In genomic region chr1:1346501-1346890, GRCh38 we compare ENCODE assay signal across 19 cellular contexts. TPM values are rescaled to one million over a fixed set of nuclear protein-coding genes. Genes with fewer than 3 reads are reported as not detected.
DNase-seq lines count a peak whose midpoint lies in the region; ATAC-seq and TF ChIP-seq lines count a peak whose summit lies in the region.
"Had no signal": no experiment of that assay in that cellular context is flagged by ENCODE, and none has a peak within 500 bp of the region (broad histone marks: within the 10 kb centered on the region; RNA-seq: fewer than 3 reads in every experiment).

No MANE protein-coding gene starts in this region.

- intact Hi-C loops in activated CD4-positive, alpha-beta T cell treated with anti-CD3 and anti-CD28 coated beads, Interleukin-2, amount 10 ng/mL, durations not matched to agents 24 days and 14 days (cut with micrococcal nuclease), result no loop called here
- intact Hi-C loops in CD14-positive monocyte (cut with micrococcal nuclease), result no loop called here

- H3K4me3 ChIP-seq in coronary artery, result peak overlapping the region; percentile 24

- TF ChIP-seq CTCF in HFFc6 (IDR thresholded peaks at IDR 0.05), result no peak
- no peak for TF ChIP-seq CTCF in coronary artery (IDR thresholded peaks at IDR 0.05)
- TF ChIP-seq CTCF in progenitor cell of endocrine pancreas (IDR thresholded peaks at IDR 0.05; ENCODE audit: unreplicated experiment), result no peak
- no peak for TF ChIP-seq CTCF in CD14-positive monocyte (IDR thresholded peaks at IDR 0.05)

- peak overlapping the region in 1 of 2 donors; percentile 21 for H3K27ac ChIP-seq in coronary artery

- no peaks in the 10 kb centered on the region for H3K36me3 Mint-ChIP-seq in activated CD4-positive, alpha-beta T cell treated with anti-CD3 and anti-CD28 coated beads, Interleukin-2, amount 10 ng/mL, durations not matched to agents 24 days and 14 days (ENCODE audit: low read depth)
- H3K36me3 Mint-ChIP-seq in HFFc6 (ENCODE audit: low read depth), result no peaks in the 10 kb centered on the region
- no peaks in the 10 kb centered on the region for H3K36me3 Mint-ChIP-seq in progenitor cell of endocrine pancreas (ENCODE audit: insufficient read depth)
- peaks cover 0 to 4% of the 10 kb centered on the region in 2 donors for H3K36me3 Mint-ChIP-seq in CD14-positive monocyte
- H3K36me3 Mint-ChIP-seq: activated naive CD8-positive, alpha-beta T cell treated with anti-CD3 and anti-CD28 coated beads for 36 hours; naive B cell had no signal

- no peak for DNase-seq in activated CD4-positive, alpha-beta T cell treated with anti-CD3 and anti-CD28 coated beads, Interleukin-2, amount 10 ng/mL, durations not matched to agents 24 days and 14 days
- no peak for DNase-seq in activated CD4-positive, alpha-beta T cell treated with anti-CD3 and anti-CD28 coated beads for 48 hours
- no peak for DNase-seq in HFFc6
- no peak for DNase-seq in coronary artery (ENCODE audit: low spot score)
- DNase-seq in progenitor cell of endocrine pancreas (ENCODE audit: low spot score, unreplicated experiment), result no peak
- no peak for DNase-seq in glomerular visceral epithelial cell (ENCODE audit: extremely low spot score)
- DNase-seq in CD14-positive monocyte (ENCODE audit: low spot score), result no peak
- DNase-seq: activated CD4-positive, alpha-beta T cell treated with anti-CD3 and anti-CD28 coated beads for 36 hours; activated naive CD8-positive, alpha-beta T cell treated with anti-CD3 and anti-CD28 coated beads for 36 hours; cortex of kidney; DMS79; foreskin fibroblast; H9; naive B cell; NCI-H1417 treated with DMSO at 0.1 percent for 48 hours; NCI-H748 treated with DMSO at 0.1 percent for 48 hours; small intestine; upper lobe of right lung had no signal

- H3K27ac Mint-ChIP-seq in activated CD4-positive, alpha-beta T cell treated with anti-CD3 and anti-CD28 coated beads, Interleukin-2, amount 10 ng/mL, durations not matched to agents 24 days and 14 days, result peak overlapping the region; percentile 26
- H3K27ac Mint-ChIP-seq in HFFc6 (peak overlapping the region; percentile 89), progenitor cell of endocrine pancreas (no peak overlapping the region), CD14-positive monocyte (peak overlapping the region in 1 of 7 donors; percentile 27)
- H3K27ac Mint-ChIP-seq: activated CD4-positive, alpha-beta T cell treated with anti-CD3 and anti-CD28 coated beads for 36 hours; activated naive CD8-positive, alpha-beta T cell treated with anti-CD3 and anti-CD28 coated beads for 36 hours; H9 had no signal

- H3K9me3 Mint-ChIP-seq in activated CD4-positive, alpha-beta T cell treated with anti-CD3 and anti-CD28 coated beads, Interleukin-2, amount 10 ng/mL, durations not matched to agents 24 days and 14 days, result no peaks in the 10 kb centered on the region
- no peaks in the 10 kb centered on the region for H3K9me3 Mint-ChIP-seq in HFFc6
- no peaks in the 10 kb centered on the region for H3K9me3 Mint-ChIP-seq in progenitor cell of endocrine pancreas (ENCODE audit: low read depth)
- H3K9me3 Mint-ChIP-seq in CD14-positive monocyte, result no peaks in the 10 kb centered on the region
- H3K9me3 Mint-ChIP-seq: activated naive CD8-positive, alpha-beta T cell treated with anti-CD3 and anti-CD28 coated beads for 36 hours; H9; naive B cell had no signal

- H3K27me3 Mint-ChIP-seq in activated CD4-positive, alpha-beta T cell treated with anti-CD3 and anti-CD28 coated beads, Interleukin-2, amount 10 ng/mL, durations not matched to agents 24 days and 14 days, result no peaks in the 10 kb centered on the region
- H3K27me3 Mint-ChIP-seq in HFFc6 (ENCODE audit: insufficient read depth) (peaks cover 5% of the 10 kb centered on the region), progenitor cell of endocrine pancreas (no peaks in the 10 kb centered on the region), CD14-positive monocyte (ENCODE audit: low read depth in 3 of 3) (peaks cover under 1 to 14% (median 5%) of the 10 kb centered on the region in 3 donors)
- H3K27me3 Mint-ChIP-seq: activated CD4-positive, alpha-beta T cell treated with anti-CD3 and anti-CD28 coated beads for 36 hours; activated naive CD8-positive, alpha-beta T cell treated with anti-CD3 and anti-CD28 coated beads for 36 hours; naive B cell had no signal

- peak overlapping the region; percentile 81 for H3K4me3 Mint-ChIP-seq in activated CD4-positive, alpha-beta T cell treated with anti-CD3 and anti-CD28 coated beads, Interleukin-2, amount 10 ng/mL, durations not matched to agents 24 days and 14 days
- H3K4me3 Mint-ChIP-seq in HFFc6 (peak overlapping the region; percentile 91), progenitor cell of endocrine pancreas (ENCODE audit: low read depth) (peak overlapping the region; percentile 75), CD14-positive monocyte (no peak overlapping the region)

- peaks cover 12% of the 10 kb centered on the region for H3K4me1 Mint-ChIP-seq in activated CD4-positive, alpha-beta T cell treated with anti-CD3 and anti-CD28 coated beads, Interleukin-2, amount 10 ng/mL, durations not matched to agents 24 days and 14 days
- H3K4me1 Mint-ChIP-seq in HFFc6 (ENCODE audit: low read depth) (peaks cover 29% of the 10 kb centered on the region), progenitor cell of endocrine pancreas (ENCODE audit: low read depth) (peaks cover 9% of the 10 kb centered on the region), CD14-positive monocyte (peaks cover 16% of the 10 kb centered on the region)

- ATAC-seq in HG03039 (IDR thresholded peaks at IDR 0.05; ENCODE audit: unreplicated experiment), result no peak
- ATAC-seq: activated CD4-positive, alpha-beta T cell treated with anti-CD3 and anti-CD28 coated beads for 36 hours; upper lobe of right lung had no signal

RNA-seq across cellular contexts. Expression of gene DVL1, which starts 2.7 kb away (rescaled TPM):
- 63.2 and 65.9 TPM in 2 replicates for total RNA-seq in activated CD4-positive, alpha-beta T cell treated with anti-CD3 and anti-CD28 coated beads, Interleukin-2, amount 10 ng/mL, durations not matched to agents 24 days and 14 days
- total RNA-seq in HFFc6 (2021; fragmentation: NEBNext Ultra II Directional; extraction: Animal tissue kit (Norgen Biotek cat#: 25700)), result 10 to 100 TPM; 73.8 to 96.6 (median 74.5) TPM
- 60.1 and 63.1 TPM in 2 replicates for total RNA-seq in progenitor cell of endocrine pancreas
- polyA plus RNA-seq in CD14-positive monocyte, result under 1 TPM; 0.41 to 0.55 TPM

RNA-seq across cellular contexts. Expression of gene MXRA8, which starts 11.9 kb away (rescaled TPM):
- total RNA-seq in activated CD4-positive, alpha-beta T cell treated with anti-CD3 and anti-CD28 coated beads, Interleukin-2, amount 10 ng/mL, durations not matched to agents 24 days and 14 days, result 0.24 and 0.75 TPM in 2 replicates
- 100 to 1,000 TPM; 438 to 570 (median 524) TPM for total RNA-seq in HFFc6 (2021; fragmentation: NEBNext Ultra II Directional; extraction: Animal tissue kit (Norgen Biotek cat#: 25700))
- 24.3 and 25.0 TPM in 2 replicates for total RNA-seq in progenitor cell of endocrine pancreas
- polyA plus RNA-seq in CD14-positive monocyte, result not detected

RNA-seq across cellular contexts. Expression of gene TAS1R3, which starts 15.4 kb away (rescaled TPM):
- total RNA-seq in activated CD4-positive, alpha-beta T cell treated with anti-CD3 and anti-CD28 coated beads, Interleukin-2, amount 10 ng/mL, durations not matched to agents 24 days and 14 days, result 0.28 and 0.38 TPM in 2 replicates
- total RNA-seq in HFFc6 (2021; fragmentation: NEBNext Ultra II Directional; extraction: Animal tissue kit (Norgen Biotek cat#: 25700)), result under 1 TPM; 0.07 to 0.20 (median 0.13) TPM
- total RNA-seq in progenitor cell of endocrine pancreas, result 1.1 and 1.2 TPM in 2 replicates
- polyA plus RNA-seq in CD14-positive monocyte, result not detected

RNA-seq across cellular contexts. Expression of gene CPTP, which starts 21.9 kb away (rescaled TPM):
- 11.5 and 12.3 TPM in 2 replicates for total RNA-seq in activated CD4-positive, alpha-beta T cell treated with anti-CD3 and anti-CD28 coated beads, Interleukin-2, amount 10 ng/mL, durations not matched to agents 24 days and 14 days
- 10 to 100 TPM; 24.6 to 31.5 (median 26.6) TPM for total RNA-seq in HFFc6 (2021; fragmentation: NEBNext Ultra II Directional; extraction: Animal tissue kit (Norgen Biotek cat#: 25700))
- 16.8 and 17.5 TPM in 2 replicates for total RNA-seq in progenitor cell of endocrine pancreas
- 1 to 10 TPM; 7.4 to 7.7 TPM for polyA plus RNA-seq in CD14-positive monocyte

RNA-seq across cellular contexts. Expression of gene INTS11, which starts 22.0 kb away (rescaled TPM):
- total RNA-seq in activated CD4-positive, alpha-beta T cell treated with anti-CD3 and anti-CD28 coated beads, Interleukin-2, amount 10 ng/mL, durations not matched to agents 24 days and 14 days, result 145 TPM in 2 replicates
- total RNA-seq in HFFc6 (2021; fragmentation: NEBNext Ultra II Directional; extraction: Animal tissue kit (Norgen Biotek cat#: 25700)), result 10 to 100 TPM; 65.6 to 78.3 (median 69.8) TPM
- total RNA-seq in progenitor cell of endocrine pancreas, result 163 and 177 TPM in 2 replicates
- polyA plus RNA-seq in CD14-positive monocyte, result 10 to 100 TPM; 46.2 to 49.6 TPM

Comparison
In these comparisons a context has a peak if more than half of its experiments do, and no peak if none do; other contexts are left out.
1. H3K4me3 Mint-ChIP-seq: peak in activated CD4-positive, alpha-beta T cell treated with anti-CD3 and anti-CD28 coated beads, Interleukin-2, amount 10 ng/mL, durations not matched to agents 24 days and 14 days (single experiment), HFFc6 (single experiment) and progenitor cell of endocrine pancreas (single experiment); none in CD14-positive monocyte (0 of 2).
2. RNA of gene MXRA8, which starts 11.9 kb away (total RNA-seq): 438 to 570 TPM in HFFc6; 24.3 to 25.0 TPM in progenitor cell of endocrine pancreas and 0.24 to 0.75 TPM in activated CD4-positive, alpha-beta T cell treated with anti-CD3 and anti-CD28 coated beads, Interleukin-2, amount 10 ng/mL, durations not matched to agents 24 days and 14 days; every median in the first group is over 10 times any median in the second.